In genomic region chr11:10623797-10624761, GRCh38 we compare ENCODE assay signal across 8 cellular contexts. TPM values are rescaled to one million over a fixed set of nuclear protein-coding genes. Genes with fewer than 3 reads are reported as not detected.
A peak's percentile ranks its signal among the peaks of the same experiment; 100 is the strongest.
DNase-seq lines count a peak whose midpoint lies in the region; ATAC-seq and TF ChIP-seq lines count a peak whose summit lies in the region.

No MANE protein-coding gene starts in this region.

- H3K4me1 ChIP-seq in liver (ENCODE audit: control insufficient read depth in 4 of 4, insufficient read depth in 4 of 4, low read length in 3 of 4) = peaks cover 0 to 5% (median 2%) of the 10 kb centered on the region in 4 donors

- TF ChIP-seq RAD21 in liver (IDR thresholded peaks at IDR 0.05) = peak; percentile 45 to 71

- H3K4me3 ChIP-seq in astrocyte of the spinal cord (ENCODE audit: low read depth, low read length) (no peak overlapping the region), liver (ENCODE audit: low read depth in 1 of 3, low read length in 3 of 3) (no peak overlapping the region)

- no peak overlapping the region for H3K9ac ChIP-seq in liver (ENCODE audit: low read depth in 1 of 2, low read length in 2 of 2)

- 82% methylated on average over 11 of the region's 11 CpGs for WGBS in liver

- H3K27ac Mint-ChIP-seq in T-helper 2 cell treated with Interferon-gamma antibody and Interleukin-4, amounts not matched to agents 5 μg/mL and 100 μg/mL, for 36 hours = peak overlapping the region; percentile 85

- no peaks in the 10 kb centered on the region for H3K9me3 Mint-ChIP-seq in T-helper 2 cell treated with Interferon-gamma antibody and Interleukin-4, amounts not matched to agents 5 μg/mL and 100 μg/mL, for 36 hours

- in situ Hi-C loops in astrocyte of the spinal cord (cut with HindIII; ENCODE audit: low sequenced_read_pairs) = no loop called here

- no peaks in the 10 kb centered on the region for H3K27me3 Mint-ChIP-seq in T-helper 2 cell treated with Interferon-gamma antibody and Interleukin-4, amounts not matched to agents 5 μg/mL and 100 μg/mL, for 36 hours (ENCODE audit: low read depth)

- ATAC-seq in GM18867 (IDR thresholded peaks at IDR 0.05; ENCODE audit: unreplicated experiment) (no peak), GM21717 (IDR thresholded peaks at IDR 0.05; ENCODE audit: unreplicated experiment) (no peak)

- no peaks in the 10 kb centered on the region for H3K27me3 ChIP-seq in liver (ENCODE audit: control insufficient read depth in 4 of 4, insufficient read depth in 4 of 4, low read length in 3 of 4)

- H3K9me3 ChIP-seq in liver (ENCODE audit: control insufficient read depth in 4 of 4, low read length in 3 of 4) = no peaks in the 10 kb centered on the region

- TF ChIP-seq CTCF in astrocyte of the spinal cord (IDR thresholded peaks at IDR 0.05; ENCODE audit: low read depth, low read length) = peak; percentile 56
- peak; percentile 19 for TF ChIP-seq CTCF in liver (IDR thresholded peaks at IDR 0.05; ENCODE audit: low read depth, low read length, missing input control)

- H3K4me1 Mint-ChIP-seq in T-helper 2 cell treated with Interferon-gamma antibody and Interleukin-4, amounts not matched to agents 5 μg/mL and 100 μg/mL, for 36 hours (ENCODE audit: low read depth) = peaks cover 17% of the 10 kb centered on the region

- H3K27ac ChIP-seq in liver (ENCODE audit: low read depth in 1 of 2, low read length in 2 of 2) = peak overlapping the region in 1 of 2 donors; percentile 43

- H3K4me3 Mint-ChIP-seq in T-helper 2 cell treated with Interferon-gamma antibody and Interleukin-4, amounts not matched to agents 5 μg/mL and 100 μg/mL, for 36 hours = no peak overlapping the region

- no peaks in the 10 kb centered on the region for H3K36me3 Mint-ChIP-seq in T-helper 2 cell treated with Interferon-gamma antibody and Interleukin-4, amounts not matched to agents 5 μg/mL and 100 μg/mL, for 36 hours (ENCODE audit: low read depth)

- DNase-seq in T-helper 2 cell treated with Interferon-gamma antibody and Interleukin-4, amounts not matched to agents 5 μg/mL and 100 μg/mL, for 36 hours (ENCODE audit: low spot score) = no peak
- DNase-seq in T-helper 2 cell (no peak), NCI-H146 (lab: John Stamatoyannopoulos, UW) (peak; percentile 51), astrocyte of the spinal cord (ENCODE audit: low read depth, low spot score) (peak; percentile 14), HPDE6-E6E7 (ENCODE audit: extremely low spot score) (no peak)

- no peaks in the 10 kb centered on the region for H3K36me3 ChIP-seq in liver (ENCODE audit: control insufficient read depth in 4 of 4, insufficient read depth in 3 of 4, low read depth in 1 of 4, low read length in 3 of 4)

TF ChIP-seq in liver, 16 proteins besides CTCF, POLR2A, EP300 and RAD21:
- TF ChIP-seq ATF3 (IDR thresholded peaks at IDR 0.05) (no peak), EGR1 (IDR thresholded peaks at IDR 0.05; ENCODE audit: low read depth in 2 of 2) (no peak), NR2F2 (IDR thresholded peaks at IDR 0.05) (no peak), HNF4G (IDR thresholded peaks at IDR 0.05) (no peak), SP1 (IDR thresholded peaks at IDR 0.05) (no peak), JUND (IDR thresholded peaks at IDR 0.05) (no peak), FOXA1 (IDR thresholded peaks at IDR 0.05) (no peak), FOXA2 (IDR thresholded peaks at IDR 0.05) (no peak), YY1 (IDR thresholded peaks at IDR 0.05) (no peak), ZBTB33 (IDR thresholded peaks at IDR 0.05) (no peak), TAF1 (conservative IDR thresholded peaks at IDR 0.05) (no peak), GABPA (IDR thresholded peaks at IDR 0.05 in 1 of 2, conservative IDR thresholded peaks at IDR 0.05 in 1 of 2) (no peak), MAX (IDR thresholded peaks at IDR 0.05) (no peak)

RNA-seq across cellular contexts. Expression of gene LYVE1, which starts 55.6 kb away (rescaled TPM):
- total RNA-seq in liver = 10 to 100 TPM; 22.6 to 34.1 TPM
- polyA plus RNA-seq in liver = 10 to 100 TPM; 11.3 to 46.7 TPM

Comparison
In these comparisons a context has a peak if more than half of its experiments do, and no peak if none do; other contexts are left out.
1. DNase-seq: peak in NCI-H146 (single experiment) and astrocyte of the spinal cord (single experiment); none in T-helper 2 cell treated with Interferon-gamma antibody and Interleukin-4, amounts not matched to agents 5 μg/mL and 100 μg/mL, for 36 hours (single experiment), T-helper 2 cell (0 of 5) and HPDE6-E6E7 (single experiment).